In genomic region chr12:82919365-82920054, GRCh38 we compare ENCODE assay signal across 15 cellular contexts.
DNase-seq lines count a peak whose midpoint lies in the region; ATAC-seq and TF ChIP-seq lines count a peak whose summit lies in the region.
"Had no signal": no experiment of that assay in that cellular context is flagged by ENCODE, and none has a peak within 500 bp of the region (broad histone marks: within the 10 kb centered on the region; RNA-seq: fewer than 3 reads in every experiment).

No MANE protein-coding gene starts in this region.

- POLR2A ChIA-PET in WTC11 (lab: Charles Lee) = no interaction called here

- H3K36me3 Mint-ChIP-seq in WTC11 (no peaks in the 10 kb centered on the region), mesothelial cell of epicardium (peaks cover 5% of the 10 kb centered on the region), type B pancreatic cell (peaks cover 4% of the 10 kb centered on the region)
- H3K36me3 Mint-ChIP-seq in activated T-cell treated with anti-CD3 and anti-CD28 coated beads, Interleukin-2, amount 50 U/mL, for 4 hours (ENCODE audit: insufficient read depth) = no peaks in the 10 kb centered on the region
- H3K36me3 Mint-ChIP-seq: CD8-positive, alpha-beta memory T cell had no signal

- TF ChIP-seq CTCF in WTC11 (IDR thresholded peaks at IDR 0.05) (no peak), mesothelial cell of epicardium (IDR thresholded peaks at IDR 0.05; ENCODE audit: unreplicated experiment) (no peak), type B pancreatic cell (conservative IDR thresholded peaks at IDR 0.05) (no peak)

- no peaks in the 10 kb centered on the region for H3K27me3 Mint-ChIP-seq in WTC11 (ENCODE audit: low read depth)
- H3K27me3 Mint-ChIP-seq in mesothelial cell of epicardium (ENCODE audit: low read depth) = no peaks in the 10 kb centered on the region
- no peaks in the 10 kb centered on the region for H3K27me3 Mint-ChIP-seq in activated T-cell treated with anti-CD3 and anti-CD28 coated beads, Interleukin-2, amount 50 U/mL, for 4 hours (ENCODE audit: low read depth)
- H3K27me3 Mint-ChIP-seq in type B pancreatic cell = no peaks in the 10 kb centered on the region
- H3K27me3 Mint-ChIP-seq: CD8-positive, alpha-beta memory T cell had no signal

- H3K9me3 Mint-ChIP-seq in WTC11 = no peaks in the 10 kb centered on the region
- H3K9me3 Mint-ChIP-seq in mesothelial cell of epicardium = peaks cover 7% of the 10 kb centered on the region
- no peaks in the 10 kb centered on the region for H3K9me3 Mint-ChIP-seq in activated T-cell treated with anti-CD3 and anti-CD28 coated beads, Interleukin-2, amount 50 U/mL, for 4 hours
- no peaks in the 10 kb centered on the region for H3K9me3 Mint-ChIP-seq in type B pancreatic cell
- H3K9me3 Mint-ChIP-seq: CD8-positive, alpha-beta memory T cell; GM23338 had no signal

- ATAC-seq in WTC11 (0 out of 2 replicates have a peak, but pooled peaks have one; percentile 55), GM21723 (IDR thresholded peaks at IDR 0.05; ENCODE audit: unreplicated experiment) (no peak)
- no peak for ATAC-seq in activated T-cell treated with anti-CD3 and anti-CD28 coated beads, Interleukin-2, amount 50 U/mL, for 4 hours
- ATAC-seq: GM12878, GM23338 had no signal

- H3K27ac Mint-ChIP-seq in WTC11 = no peak overlapping the region
- H3K27ac Mint-ChIP-seq in mesothelial cell of epicardium = peak overlapping the region; percentile 22
- no peak overlapping the region for H3K27ac Mint-ChIP-seq in type B pancreatic cell
- H3K27ac Mint-ChIP-seq: GM23338 had no signal

- DNase-seq in NCI-H2227 (lab: John Stamatoyannopoulos, UW; ENCODE audit: unreplicated experiment) (peak; percentile 24), NCI-H2227 treated with DMSO at 0.1 percent for 48 hours (lab: John Stamatoyannopoulos, UW) (no peak), WTC11 (ENCODE audit: low spot score) (no peak), mesothelial cell of epicardium (ENCODE audit: low spot score in 2 of 2, unreplicated experiment in 2 of 2) (no peak), type B pancreatic cell (ENCODE audit: extremely low spot score, unreplicated experiment) (no peak)
- DNase-seq in activated T-cell treated with anti-CD3 and anti-CD28 coated beads, Interleukin-2, amount 50 U/mL, for 4 hours = no peak
- DNase-seq: 8988T; AML-193; CD8-positive, alpha-beta memory T cell; DMS53; H7; IMR-90 had no signal

- no peak overlapping the region for H3K4me3 Mint-ChIP-seq in WTC11
- no peak overlapping the region for H3K4me3 Mint-ChIP-seq in mesothelial cell of epicardium
- no peak overlapping the region for H3K4me3 Mint-ChIP-seq in activated T-cell treated with anti-CD3 and anti-CD28 coated beads, Interleukin-2, amount 50 U/mL, for 4 hours
- no peak overlapping the region for H3K4me3 Mint-ChIP-seq in type B pancreatic cell
- H3K4me3 Mint-ChIP-seq: CD8-positive, alpha-beta memory T cell; GM23338 had no signal

- H3K4me1 Mint-ChIP-seq in WTC11 = no peaks in the 10 kb centered on the region
- H3K4me1 Mint-ChIP-seq in mesothelial cell of epicardium = peaks cover 7% of the 10 kb centered on the region
- H3K4me1 Mint-ChIP-seq in activated T-cell treated with anti-CD3 and anti-CD28 coated beads, Interleukin-2, amount 50 U/mL, for 4 hours (ENCODE audit: low read depth) = no peaks in the 10 kb centered on the region
- peaks cover 11% of the 10 kb centered on the region for H3K4me1 Mint-ChIP-seq in type B pancreatic cell (ENCODE audit: unreplicated experiment)
- H3K4me1 Mint-ChIP-seq: CD8-positive, alpha-beta memory T cell; GM23338 had no signal

- CTCF ChIA-PET in WTC11 (lab: Charles Lee) = no interaction called here

TF ChIP-seq in WTC11, 78 proteins besides CTCF, POLR2A, EP300 and RAD21:
- no peak for TF ChIP-seq TEAD1 (CRISPR knock-in tag; IDR thresholded peaks at IDR 0.05)
- no peak for TF ChIP-seq ESRRA (CRISPR knock-in tag; IDR thresholded peaks at IDR 0.05; ENCODE audit: borderline replicate concordance)
- TF ChIP-seq, protein P1, sequence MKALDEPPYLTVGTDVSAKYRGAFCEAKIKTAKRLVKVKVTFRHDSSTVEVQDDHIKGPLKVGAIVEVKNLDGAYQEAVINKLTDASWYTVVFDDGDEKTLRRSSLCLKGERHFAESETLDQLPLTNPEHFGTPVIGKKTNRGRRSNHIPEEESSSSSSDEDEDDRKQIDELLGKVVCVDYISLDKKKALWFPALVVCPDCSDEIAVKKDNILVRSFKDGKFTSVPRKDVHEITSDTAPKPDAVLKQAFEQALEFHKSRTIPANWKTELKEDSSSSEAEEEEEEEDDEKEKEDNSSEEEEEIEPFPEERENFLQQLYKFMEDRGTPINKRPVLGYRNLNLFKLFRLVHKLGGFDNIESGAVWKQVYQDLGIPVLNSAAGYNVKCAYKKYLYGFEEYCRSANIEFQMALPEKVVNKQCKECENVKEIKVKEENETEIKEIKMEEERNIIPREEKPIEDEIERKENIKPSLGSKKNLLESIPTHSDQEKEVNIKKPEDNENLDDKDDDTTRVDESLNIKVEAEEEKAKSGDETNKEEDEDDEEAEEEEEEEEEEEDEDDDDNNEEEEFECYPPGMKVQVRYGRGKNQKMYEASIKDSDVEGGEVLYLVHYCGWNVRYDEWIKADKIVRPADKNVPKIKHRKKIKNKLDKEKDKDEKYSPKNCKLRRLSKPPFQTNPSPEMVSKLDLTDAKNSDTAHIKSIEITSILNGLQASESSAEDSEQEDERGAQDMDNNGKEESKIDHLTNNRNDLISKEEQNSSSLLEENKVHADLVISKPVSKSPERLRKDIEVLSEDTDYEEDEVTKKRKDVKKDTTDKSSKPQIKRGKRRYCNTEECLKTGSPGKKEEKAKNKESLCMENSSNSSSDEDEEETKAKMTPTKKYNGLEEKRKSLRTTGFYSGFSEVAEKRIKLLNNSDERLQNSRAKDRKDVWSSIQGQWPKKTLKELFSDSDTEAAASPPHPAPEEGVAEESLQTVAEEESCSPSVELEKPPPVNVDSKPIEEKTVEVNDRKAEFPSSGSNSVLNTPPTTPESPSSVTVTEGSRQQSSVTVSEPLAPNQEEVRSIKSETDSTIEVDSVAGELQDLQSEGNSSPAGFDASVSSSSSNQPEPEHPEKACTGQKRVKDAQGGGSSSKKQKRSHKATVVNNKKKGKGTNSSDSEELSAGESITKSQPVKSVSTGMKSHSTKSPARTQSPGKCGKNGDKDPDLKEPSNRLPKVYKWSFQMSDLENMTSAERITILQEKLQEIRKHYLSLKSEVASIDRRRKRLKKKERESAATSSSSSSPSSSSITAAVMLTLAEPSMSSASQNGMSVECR (CRISPR knock-in tag; IDR thresholded peaks at IDR 0.05; ENCODE audit: borderline replicate concordance) = no peak
- no peak for TF ChIP-seq SMAD4 (CRISPR knock-in tag; IDR thresholded peaks at IDR 0.05)
- no peak for TF ChIP-seq ZNF671 (CRISPR knock-in tag; IDR thresholded peaks at IDR 0.05)
- TF ChIP-seq USF2 (CRISPR knock-in tag; IDR thresholded peaks at IDR 0.05) = no peak
- TF ChIP-seq ZNF425 (CRISPR knock-in tag; conservative IDR thresholded peaks at IDR 0.05) = no peak
- no peak for TF ChIP-seq JUN (CRISPR knock-in tag; IDR thresholded peaks at IDR 0.05)
- no peak for TF ChIP-seq NR1H2 (CRISPR knock-in tag; IDR thresholded peaks at IDR 0.05)
- TF ChIP-seq HMGA2 (CRISPR knock-in tag; IDR thresholded peaks at IDR 0.05) = no peak
